In the genomic region with DNA sequence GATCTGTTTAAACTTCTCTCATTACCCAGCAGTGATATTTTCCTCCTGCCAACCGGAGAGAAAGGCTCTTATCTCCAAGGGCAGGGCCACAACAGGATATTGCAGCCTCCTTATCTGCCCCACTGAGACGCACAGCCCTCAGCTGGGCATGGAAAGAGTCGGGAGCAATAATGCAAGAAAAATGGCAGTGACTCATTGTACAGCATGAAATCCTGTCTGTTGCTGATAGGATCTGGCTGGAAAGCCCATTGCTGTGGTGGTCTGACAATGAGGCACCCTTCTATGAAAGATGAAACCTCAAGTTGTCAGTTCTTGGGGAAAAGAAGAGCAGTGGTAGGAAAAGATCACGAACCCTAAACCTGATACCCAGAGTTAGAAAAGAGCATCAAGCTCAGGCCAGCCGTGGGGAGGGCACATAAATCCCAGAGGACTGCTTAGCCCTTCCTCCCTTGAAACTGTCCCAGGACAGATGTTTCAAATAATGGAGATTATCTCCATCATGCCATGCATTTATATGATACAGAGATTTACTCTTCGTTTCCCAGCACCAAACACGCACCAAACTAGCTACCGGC, we compare ENCODE assay signal across 12 cellular contexts. TPM values are rescaled to one million over a fixed set of nuclear protein-coding genes. Genes with fewer than 3 reads are reported as not detected.
A peak's percentile ranks its signal among the peaks of the same experiment; 100 is the strongest.
DNase-seq lines count a peak whose midpoint lies in the region; ATAC-seq and TF ChIP-seq lines count a peak whose summit lies in the region.
"Had no signal": no experiment of that assay in that cellular context is flagged by ENCODE, and none has a peak within 500 bp of the region (broad histone marks: within the 10 kb centered on the region; RNA-seq: fewer than 3 reads in every experiment).

No MANE protein-coding gene starts in this region.

- H3K4me3 Mint-ChIP-seq in activated T-helper 2 cell treated with anti-CD3 and anti-CD28 coated beads, Interferon-gamma antibody, Interleukin-2, Interleukin-4, amounts not matched to agents 10 μg/mL and 5 μg/mL and 100 μg/mL, durations not matched to agents 14 hours and 24 hours and 36 hours (ENCODE audit: low read depth): no peak overlapping the region
- H3K4me3 Mint-ChIP-seq in osteocyte (ENCODE audit: unreplicated experiment): no peak overlapping the region
- H3K4me3 Mint-ChIP-seq: IgD-negative memory B cell had no signal

- no peaks in the 10 kb centered on the region for H3K36me3 ChIP-seq in transverse colon

- H3K27ac ChIP-seq in transverse colon: peak overlapping the region; percentile 37 to 62 (median 48)
- H3K27ac ChIP-seq: epithelial cell of prostate had no signal

- TF ChIP-seq EP300 in transverse colon (IDR thresholded peaks at IDR 0.05; ENCODE audit: low read depth): no peak

- no peak for TF ChIP-seq POLR2A in transverse colon (IDR thresholded peaks at IDR 0.05)

- TF ChIP-seq CTCF in transverse colon (IDR thresholded peaks at IDR 0.05) (no peak), osteocyte (IDR thresholded peaks at IDR 0.05) (no peak)

- H3K27me3 ChIP-seq in transverse colon: no peaks in the 10 kb centered on the region

- peaks cover 15% of the 10 kb centered on the region for H3K27me3 Mint-ChIP-seq in activated T-helper 2 cell treated with anti-CD3 and anti-CD28 coated beads, Interferon-gamma antibody, Interleukin-2, Interleukin-4, amounts not matched to agents 10 μg/mL and 5 μg/mL and 100 μg/mL, durations not matched to agents 14 hours and 24 hours and 36 hours (ENCODE audit: low read depth)
- H3K27me3 Mint-ChIP-seq in osteocyte (ENCODE audit: unreplicated experiment): peaks cover 25% of the 10 kb centered on the region

- intact Hi-C loops in activated T-helper 2 cell treated with anti-CD3 and anti-CD28 coated beads, Interferon-gamma antibody, Interleukin-2, Interleukin-4, amounts not matched to agents 10 μg/mL and 5 μg/mL and 100 μg/mL, durations not matched to agents 14 hours and 24 hours and 36 hours (cut with micrococcal nuclease): loop anchor here (2.0 kb wide), 1 partner anchor 34 kb away; no protein-coding TSS in a partner anchor
- intact Hi-C loops in left cardiac atrium (cut with DNase I): no loop called here
- intact Hi-C loops in transverse colon (cut with DNase I; ENCODE audit: low total_unique reads): no loop called here

- 17 to 55% methylated on average over 3 to 8 of the region's 8 CpGs for WGBS in transverse colon (ENCODE audit: low coverage in 1 of 2), 2 donors

- peak; percentile 34 to 81 for ATAC-seq in left cardiac atrium

- peaks cover 0 to 15% (median 8%) of the 10 kb centered on the region in 4 donors for H3K4me1 ChIP-seq in transverse colon

- no peaks in the 10 kb centered on the region for H3K9me3 ChIP-seq in transverse colon

- peak; percentile 31 for DNase-seq in NCI-H82 (lab: John Stamatoyannopoulos, UW)
- DNase-seq in NCI-H82 treated with DMSO at 0.1 percent for 48 hours (lab: John Stamatoyannopoulos, UW; ENCODE audit: unreplicated experiment): no peak
- DNase-seq in activated T-helper 2 cell treated with anti-CD3 and anti-CD28 coated beads, Interferon-gamma antibody, Interleukin-2, Interleukin-4, amounts not matched to agents 10 μg/mL and 5 μg/mL and 100 μg/mL, durations not matched to agents 14 hours and 24 hours and 36 hours (ENCODE audit: low spot score): no peak
- no peak for DNase-seq in left cardiac atrium
- peak; percentile 48 for DNase-seq in transverse colon
- DNase-seq in osteocyte (ENCODE audit: extremely low spot score, unreplicated experiment): no peak
- no peak for DNase-seq in foreskin melanocyte
- DNase-seq in stimulated activated CD4-positive, alpha-beta T cell treated with anti-CD3 and anti-CD28 coated beads, Interleukin-2, amount 100 ng/mL, for 24 hours: no peak
- DNase-seq: 8988T, activated gamma-delta T cell treated with Interleukin-2 at 50 U/mL for 16 hours had no signal

- H3K27ac Mint-ChIP-seq in activated T-helper 2 cell treated with anti-CD3 and anti-CD28 coated beads, Interferon-gamma antibody, Interleukin-2, Interleukin-4, amounts not matched to agents 10 μg/mL and 5 μg/mL and 100 μg/mL, durations not matched to agents 14 hours and 24 hours and 36 hours: peak overlapping the region; percentile 24
- H3K27ac Mint-ChIP-seq in osteocyte (ENCODE audit: unreplicated experiment): no peak overlapping the region

- no peak overlapping the region for H3K4me3 ChIP-seq in transverse colon

- in situ Hi-C loops in transverse colon (cut with MboI; ENCODE audit: low pct_ligation_motif_present in 1 of 4, low pct_unique_long_range_greater_than_20kb in 1 of 4, low sequenced_read_pairs in 3 of 4): no loop called here

- no peaks in the 10 kb centered on the region for H3K36me3 Mint-ChIP-seq in activated T-helper 2 cell treated with anti-CD3 and anti-CD28 coated beads, Interferon-gamma antibody, Interleukin-2, Interleukin-4, amounts not matched to agents 10 μg/mL and 5 μg/mL and 100 μg/mL, durations not matched to agents 14 hours and 24 hours and 36 hours (ENCODE audit: low read depth)
- no peaks in the 10 kb centered on the region for H3K36me3 Mint-ChIP-seq in osteocyte (ENCODE audit: unreplicated experiment)
- H3K36me3 Mint-ChIP-seq: IgD-negative memory B cell had no signal

- peaks cover 17% of the 10 kb centered on the region for H3K4me1 Mint-ChIP-seq in activated T-helper 2 cell treated with anti-CD3 and anti-CD28 coated beads, Interferon-gamma antibody, Interleukin-2, Interleukin-4, amounts not matched to agents 10 μg/mL and 5 μg/mL and 100 μg/mL, durations not matched to agents 14 hours and 24 hours and 36 hours (ENCODE audit: low read depth)
- peaks cover 2% of the 10 kb centered on the region for H3K4me1 Mint-ChIP-seq in osteocyte (ENCODE audit: unreplicated experiment)
- H3K4me1 Mint-ChIP-seq: IgD-negative memory B cell had no signal

- H3K9me3 Mint-ChIP-seq in activated T-helper 2 cell treated with anti-CD3 and anti-CD28 coated beads, Interferon-gamma antibody, Interleukin-2, Interleukin-4, amounts not matched to agents 10 μg/mL and 5 μg/mL and 100 μg/mL, durations not matched to agents 14 hours and 24 hours and 36 hours: no peaks in the 10 kb centered on the region
- H3K9me3 Mint-ChIP-seq in osteocyte (ENCODE audit: unreplicated experiment): peaks cover 4% of the 10 kb centered on the region
- H3K9me3 Mint-ChIP-seq: IgD-negative memory B cell had no signal

RNA-seq across cellular contexts. Expression of a gene that starts 47.0 kb away (rescaled TPM):
- total RNA-seq in activated T-helper 2 cell treated with anti-CD3 and anti-CD28 coated beads, Interferon-gamma antibody, Interleukin-2, Interleukin-4, amounts not matched to agents 10 μg/mL and 5 μg/mL and 100 μg/mL, durations not matched to agents 14 hours and 24 hours and 36 hours: 40.0 and 42.5 TPM in 2 replicates
- 1 to 10 TPM; 4.6 to 6.1 TPM for total RNA-seq in left cardiac atrium
- total RNA-seq in transverse colon: 1 to 10 TPM in 3 of 4 donors, under 1 TPM in 1; 0.80 to 6.2 (median 3.6) TPM
- total RNA-seq in osteocyte: 7.6 TPM in 2 replicates

Comparison
In these comparisons a context has a peak if more than half of its experiments do, and no peak if none do; other contexts are left out.
1. DNase-seq: peak in NCI-H82 (single experiment) and transverse colon (single experiment); none in NCI-H82 treated with DMSO at 0.1 percent for 48 hours (single experiment), activated T-helper 2 cell treated with anti-CD3 and anti-CD28 coated beads, Interferon-gamma antibody, Interleukin-2, Interleukin-4, amounts not matched to agents 10 μg/mL and 5 μg/mL and 100 μg/mL, durations not matched to agents 14 hours and 24 hours and 36 hours (single experiment), left cardiac atrium (single experiment), osteocyte (single experiment), foreskin melanocyte (single experiment) and stimulated activated CD4-positive, alpha-beta T cell treated with anti-CD3 and anti-CD28 coated beads, Interleukin-2, amount 100 ng/mL, for 24 hours (0 of 2).